In genomic region chr7:908159-908918, GRCh38 we compare ENCODE assay signal across 9 cellular contexts. TPM values are rescaled to one million over a fixed set of nuclear protein-coding genes. Genes with fewer than 3 reads are reported as not detected.
DNase-seq lines count a peak whose midpoint lies in the region; ATAC-seq, FAIRE-seq and TF ChIP-seq lines count a peak whose summit lies in the region.
"Had no signal": no experiment of that assay in that cellular context is flagged by ENCODE, and none has a peak within 500 bp of the region (broad histone marks: within the 10 kb centered on the region; RNA-seq: fewer than 3 reads in every experiment).

No MANE protein-coding gene starts in this region.

- WGBS in heart left ventricle, 4 donors, result 59 to 100% (median 59%) methylated on average over 5 to 37 of the region's 37 CpGs

- no peaks in the 10 kb centered on the region for H3K9me1 ChIP-seq in keratinocyte (ENCODE audit: control insufficient read depth, extremely low read depth, insufficient read depth, low read length)

- H3K9me3 ChIP-seq in heart left ventricle (no peaks in the 10 kb centered on the region), keratinocyte (ENCODE audit: control insufficient read depth, low read depth, low read length) (no peaks in the 10 kb centered on the region), upper lobe of right lung (no peaks in the 10 kb centered on the region)

- H3K4me1 ChIP-seq in heart left ventricle, result peaks cover 0 to 29% (median 4%) of the 10 kb centered on the region in 12 donors
- H3K4me1 ChIP-seq in keratinocyte (ENCODE audit: control insufficient read depth, extremely low read depth, insufficient read depth, low read length), result no peaks in the 10 kb centered on the region
- peaks cover 6% of the 10 kb centered on the region for H3K4me1 ChIP-seq in upper lobe of right lung

- no peak overlapping the region for H3K9ac ChIP-seq in keratinocyte (ENCODE audit: control insufficient read depth, extremely low read depth, insufficient read depth, low read length)

- H3K4me3 ChIP-seq in heart left ventricle, result peak overlapping the region in 8 of 12 donors; percentile 35 to 54 (median 40)
- H3K4me3 ChIP-seq in keratinocyte (ENCODE audit: control insufficient read depth in 2 of 3, extremely low read depth in 1 of 3, insufficient read depth in 2 of 3, low read depth in 1 of 3, low read length in 3 of 3), result no peak overlapping the region
- H3K4me3 ChIP-seq in upper lobe of right lung, result peak overlapping the region; percentile 30

- DNase-seq in heart left ventricle (no peak), Right ventricle myocardium superior (no peak), keratinocyte (ENCODE audit: low read depth, low spot score) (no peak), upper lobe of right lung (no peak), T-helper 9 cell (no peak), NCI-H1436 treated with DMSO at 0.1 percent for 48 hours (lab: John Stamatoyannopoulos, UW) (no peak)
- DNase-seq in stimulated activated CD4-positive, alpha-beta T cell treated with anti-CD3 and anti-CD28 coated beads, Interleukin-12 subunit alpha, Interleukin-12 subunit beta, amount 100 ng/mL, for 4 hours, result no peak

- no peak for FAIRE-seq in keratinocyte (lab: Jason Lieb, UNC)
- FAIRE-seq: endometrium had no signal

- peak in 1 of 4 donors; percentile 1 for ATAC-seq in heart left ventricle
- no peak for ATAC-seq in Right ventricle myocardium superior (ENCODE audit: poor library complexity)
- ATAC-seq in SK-N-SH treated with all-trans-retinoic acid at 6 μM for 48 hours, result peak; percentile 16
- no peak for ATAC-seq in upper lobe of right lung

- intact Hi-C loops in heart left ventricle (cut with DNase I), result loop anchor here in 3 of 10 donors (2.0 to 10.0 kb wide), 6 partner anchors 44 to 266 kb away; partner anchors contain the start of gene ADAP1 (in 2 of the 3)
- intact Hi-C loops in Right ventricle myocardium superior (cut with DNase I), result no loop called here
- intact Hi-C loops in upper lobe of right lung (cut with DNase I), result no loop called here

- dilution Hi-C loops in keratinocyte (cut with MboI; ENCODE audit: extremely low pct_ligation_motif_present, low sequenced_read_pairs), result no loop called here

- H3K36me3 ChIP-seq in heart left ventricle, result no peaks in the 10 kb centered on the region
- no peaks in the 10 kb centered on the region for H3K36me3 ChIP-seq in keratinocyte (ENCODE audit: control insufficient read depth in 2 of 2, extremely low read depth in 1 of 2, insufficient read depth in 2 of 2, low read length in 2 of 2)
- no peaks in the 10 kb centered on the region for H3K36me3 ChIP-seq in upper lobe of right lung

- no peaks in the 10 kb centered on the region for H3K79me2 ChIP-seq in keratinocyte (ENCODE audit: control insufficient read depth, insufficient read depth, low read length)

- H3K27me3 ChIP-seq in heart left ventricle (peaks cover 0 to 18% (median 3%) of the 10 kb centered on the region in 9 donors), keratinocyte (ENCODE audit: control insufficient read depth, extremely low read depth, insufficient read depth, low read length) (peaks cover 20% of the 10 kb centered on the region), upper lobe of right lung (no peaks in the 10 kb centered on the region)

- H2AFZ ChIP-seq in keratinocyte (ENCODE audit: control insufficient read depth, low read length), result no peak overlapping the region

- TF ChIP-seq CTCF in heart left ventricle (IDR thresholded peaks at IDR 0.05) (no peak), keratinocyte (optimal IDR thresholded peaks at IDR 0.05 in 1 of 3, IDR thresholded peaks at IDR 0.05 in 1 of 3, conservative IDR thresholded peaks at IDR 0.05 in 1 of 3; ENCODE audit: extremely low read depth in 1 of 3, insufficient read depth in 2 of 3, low read length in 3 of 3) (no peak), upper lobe of right lung (IDR thresholded peaks at IDR 0.05) (no peak)

- H3K27ac ChIP-seq in heart left ventricle, result peak overlapping the region in 5 of 12 donors; percentile 21 to 81 (median 45)
- no peak overlapping the region for H3K27ac ChIP-seq in keratinocyte (ENCODE audit: control insufficient read depth, insufficient read depth, low read length)
- no peak overlapping the region for H3K27ac ChIP-seq in upper lobe of right lung

- no peak for TF ChIP-seq POLR2A in heart left ventricle (IDR thresholded peaks at IDR 0.05)

- peak overlapping the region; percentile 45 for H3K4me2 ChIP-seq in keratinocyte (ENCODE audit: control insufficient read depth, extremely low read depth, insufficient read depth, low read depth, low read length)

- H4K20me1 ChIP-seq in keratinocyte (ENCODE audit: control insufficient read depth, extremely low read depth, insufficient read depth, low read length), result no peaks in the 10 kb centered on the region

TF ChIP-seq in SK-N-SH treated with all-trans-retinoic acid at 6 μM for 48 hours, 23 proteins besides CTCF, POLR2A, EP300 and RAD21 (continues in another document):
- TF ChIP-seq CSRNP3 (CRISPR knock-in tag; IDR thresholded peaks at IDR 0.05), result no peak
- TF ChIP-seq TOX (CRISPR knock-in tag; IDR thresholded peaks at IDR 0.05; ENCODE audit: borderline replicate concordance), result no peak
- TF ChIP-seq ARNTL (CRISPR knock-in tag; IDR thresholded peaks at IDR 0.05; ENCODE audit: borderline replicate concordance, low read depth), result no peak
- TF ChIP-seq ESRRG (CRISPR knock-in tag; IDR thresholded peaks at IDR 0.05), result no peak
- no peak for TF ChIP-seq OSR1 (CRISPR knock-in tag; IDR thresholded peaks at IDR 0.05)
- TF ChIP-seq PPARA (CRISPR knock-in tag; IDR thresholded peaks at IDR 0.05; ENCODE audit: borderline replicate concordance), result no peak
- no peak for TF ChIP-seq ZNF8 (CRISPR knock-in tag; IDR thresholded peaks at IDR 0.05)
- TF ChIP-seq ISL1 (CRISPR knock-in tag; IDR thresholded peaks at IDR 0.05), result no peak
- TF ChIP-seq POU6F1 (CRISPR knock-in tag; IDR thresholded peaks at IDR 0.05; ENCODE audit: borderline replicate concordance, low read depth), result no peak
- TF ChIP-seq CREB5 (CRISPR knock-in tag; IDR thresholded peaks at IDR 0.05; ENCODE audit: low read depth), result no peak

RNA-seq across cellular contexts. Expression of gene GET4, which starts 32.0 kb away (rescaled TPM):
- total RNA-seq in heart left ventricle, result 10 to 100 TPM; 14.6 to 27.3 (median 18.6) TPM
- polyA plus RNA-seq in heart left ventricle, result 10 to 100 TPM; 19.7 to 34.1 TPM
- total RNA-seq in Right ventricle myocardium superior, result 20.6 TPM
- polyA plus RNA-seq in keratinocyte, result 21.1 to 32.0 TPM (median 22.9 TPM) in 3 replicates
- polyA plus RNA-seq in keratinocyte (2011; ENCODE audit: low read depth), result 40.4 TPM
- 14.0 and 26.1 TPM in 2 replicates for polyA plus RNA-seq in keratinocyte (2011; cell fraction: cytosol; rRNA removed)
- polyA plus RNA-seq in keratinocyte (2011; cell fraction: nucleus; rRNA removed), result 50.3 and 70.5 TPM in 2 replicates
- 26.7 and 47.3 TPM in 2 replicates for polyA plus RNA-seq in keratinocyte (2012; ENCODE audit: low replicate concordance)
- polyA minus RNA-seq in keratinocyte, result 9.3 to 11.1 TPM (median 10.1 TPM) in 3 replicates
- 33.4 TPM for polyA minus RNA-seq in keratinocyte (2011; cell fraction: cytosol; rRNA and poly(A)+ RNA removed)
- 10.4 and 14.1 TPM in 2 replicates for polyA minus RNA-seq in keratinocyte (2011; cell fraction: nucleus; rRNA and poly(A)+ RNA removed)
- total RNA-seq in upper lobe of right lung, result 35.1 TPM

RNA-seq across cellular contexts. Expression of gene ADAP1, which starts 46.1 kb away (rescaled TPM):
- total RNA-seq in heart left ventricle, result 10 to 100 TPM in 6 of 9 donors, 1 to 10 TPM in 3; 7.0 to 16.5 (median 12.0) TPM
- polyA plus RNA-seq in heart left ventricle, result 10 to 100 TPM in 1 of 2 donors, 1 to 10 TPM in 1; 3.1 to 14.0 TPM
- 6.4 TPM for total RNA-seq in Right ventricle myocardium superior
- 4.3 to 6.2 TPM (median 5.5 TPM) in 3 replicates for polyA plus RNA-seq in keratinocyte
- 6.9 TPM for polyA plus RNA-seq in keratinocyte (2011; ENCODE audit: low read depth)
- 4.6 and 8.9 TPM in 2 replicates for polyA plus RNA-seq in keratinocyte (2011; cell fraction: cytosol; rRNA removed)
- 6.3 and 7.8 TPM in 2 replicates for polyA plus RNA-seq in keratinocyte (2011; cell fraction: nucleus; rRNA removed)
- polyA plus RNA-seq in keratinocyte (2012; ENCODE audit: low replicate concordance), result 4.8 and 11.4 TPM in 2 replicates
- polyA minus RNA-seq in keratinocyte, result 6.1 to 10.8 TPM (median 6.8 TPM) in 3 replicates
- 9.8 TPM for polyA minus RNA-seq in keratinocyte (2011; cell fraction: cytosol; rRNA and poly(A)+ RNA removed)
- 3.2 and 5.8 TPM in 2 replicates for polyA minus RNA-seq in keratinocyte (2011; cell fraction: nucleus; rRNA and poly(A)+ RNA removed)
- total RNA-seq in upper lobe of right lung, result 30.7 TPM

Comparison
In these comparisons a context has a peak if more than half of its experiments do, and no peak if none do; other contexts are left out.
1. H3K4me3 ChIP-seq: peak in heart left ventricle (8 of 12) and upper lobe of right lung (single experiment); none in keratinocyte (0 of 3).